Comparison of ENCODE assay signal across 1 cellular context in genomic region chr18:48023334-48024008, GRCh38.
TF ChIP-seq lines count a peak whose summit lies in the region.

No MANE protein-coding gene starts in this region.

TF ChIP-seq in HCT116, 20 proteins besides CTCF, POLR2A, EP300 and RAD21 (continued from another document):
- TF ChIP-seq, protein P1, sequence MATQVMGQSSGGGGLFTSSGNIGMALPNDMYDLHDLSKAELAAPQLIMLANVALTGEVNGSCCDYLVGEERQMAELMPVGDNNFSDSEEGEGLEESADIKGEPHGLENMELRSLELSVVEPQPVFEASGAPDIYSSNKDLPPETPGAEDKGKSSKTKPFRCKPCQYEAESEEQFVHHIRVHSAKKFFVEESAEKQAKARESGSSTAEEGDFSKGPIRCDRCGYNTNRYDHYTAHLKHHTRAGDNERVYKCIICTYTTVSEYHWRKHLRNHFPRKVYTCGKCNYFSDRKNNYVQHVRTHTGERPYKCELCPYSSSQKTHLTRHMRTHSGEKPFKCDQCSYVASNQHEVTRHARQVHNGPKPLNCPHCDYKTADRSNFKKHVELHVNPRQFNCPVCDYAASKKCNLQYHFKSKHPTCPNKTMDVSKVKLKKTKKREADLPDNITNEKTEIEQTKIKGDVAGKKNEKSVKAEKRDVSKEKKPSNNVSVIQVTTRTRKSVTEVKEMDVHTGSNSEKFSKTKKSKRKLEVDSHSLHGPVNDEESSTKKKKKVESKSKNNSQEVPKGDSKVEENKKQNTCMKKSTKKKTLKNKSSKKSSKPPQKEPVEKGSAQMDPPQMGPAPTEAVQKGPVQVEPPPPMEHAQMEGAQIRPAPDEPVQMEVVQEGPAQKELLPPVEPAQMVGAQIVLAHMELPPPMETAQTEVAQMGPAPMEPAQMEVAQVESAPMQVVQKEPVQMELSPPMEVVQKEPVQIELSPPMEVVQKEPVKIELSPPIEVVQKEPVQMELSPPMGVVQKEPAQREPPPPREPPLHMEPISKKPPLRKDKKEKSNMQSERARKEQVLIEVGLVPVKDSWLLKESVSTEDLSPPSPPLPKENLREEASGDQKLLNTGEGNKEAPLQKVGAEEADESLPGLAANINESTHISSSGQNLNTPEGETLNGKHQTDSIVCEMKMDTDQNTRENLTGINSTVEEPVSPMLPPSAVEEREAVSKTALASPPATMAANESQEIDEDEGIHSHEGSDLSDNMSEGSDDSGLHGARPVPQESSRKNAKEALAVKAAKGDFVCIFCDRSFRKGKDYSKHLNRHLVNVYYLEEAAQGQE (IDR thresholded peaks at IDR 0.05; ENCODE audit: low read depth): no peak
- no peak for TF ChIP-seq CEBPB (IDR thresholded peaks at IDR 0.05; ENCODE audit: low read depth)
- no peak for TF ChIP-seq POLR2AphosphoS5 (IDR thresholded peaks at IDR 0.05; ENCODE audit: low read depth, low read length)
- TF ChIP-seq MAX (IDR thresholded peaks at IDR 0.05): no peak
- TF ChIP-seq EZH2 (IDR thresholded peaks at IDR 0.05): no peak
- no peak for TF ChIP-seq SIN3A (IDR thresholded peaks at IDR 0.05; ENCODE audit: low read depth)
TF ChIP-seq in HCT116: peak in this region for 0.
